Comparison of ENCODE assay signal across 17 cellular contexts in genomic region chr6:167578371-167578901, GRCh38.
"Had no signal": no experiment of that assay in that cellular context is flagged by ENCODE, and none has a peak within 500 bp of the region (broad histone marks: within the 10 kb centered on the region; RNA-seq: fewer than 3 reads in every experiment).

No MANE protein-coding gene starts in this region.

- H3K27ac ChIP-seq: breast epithelium, foreskin keratinocyte, tibial nerve, uterus had no signal

- H3K4me3 ChIP-seq: breast epithelium, tibial nerve, uterus had no signal

- H3K36me3 ChIP-seq: breast epithelium, tibial nerve, uterus had no signal

- H3K27me3 ChIP-seq: breast epithelium, foreskin keratinocyte, tibial nerve, uterus had no signal

- H3K27ac Mint-ChIP-seq: activated naive CD8-positive, alpha-beta T cell treated with anti-CD3 and anti-CD28 coated beads for 36 hours; natural killer cell treated with Interleukin-12 subunit alpha and Interleukin-12 subunit beta and Interleukin-15 and Interleukin-18, amount 100 ng/mL, for 72 hours; stimulated activated effector memory CD8-positive, alpha-beta T cell treated with anti-CD3 and anti-CD28 coated beads, Interleukin-12 subunit alpha, Interleukin-12 subunit beta, amount 100 ng/mL, for 72 hours; stimulated activated naive CD8-positive, alpha-beta T cell treated with anti-CD3 and anti-CD28 coated beads, Interleukin-15, amount 100 ng/mL, for 72 hours had no signal

- H3K4me1 ChIP-seq: breast epithelium, foreskin keratinocyte had no signal

- H3K4me3 Mint-ChIP-seq: activated naive CD8-positive, alpha-beta T cell treated with anti-CD3 and anti-CD28 coated beads for 36 hours; activated T-cell treated with anti-CD3 and anti-CD28 coated beads, Interleukin-2, amount 50 U/mL, for 4 hours; immature natural killer cell; natural killer cell treated with Interleukin-12 subunit alpha and Interleukin-12 subunit beta and Interleukin-15 and Interleukin-18, amount 100 ng/mL, for 72 hours; stimulated activated effector memory CD8-positive, alpha-beta T cell treated with anti-CD3 and anti-CD28 coated beads, Interleukin-12 subunit alpha, Interleukin-12 subunit beta, amount 100 ng/mL, for 72 hours; stimulated activated naive CD8-positive, alpha-beta T cell treated with anti-CD3 and anti-CD28 coated beads, Interleukin-15, amount 100 ng/mL, for 72 hours had no signal

- ATAC-seq: activated T-cell treated with anti-CD3 and anti-CD28 coated beads, Interleukin-2, amount 50 U/mL, for 4 hours; foreskin keratinocyte; left lobe of liver; stimulated activated effector memory CD8-positive, alpha-beta T cell treated with anti-CD3 and anti-CD28 coated beads, Interleukin-12 subunit alpha, Interleukin-12 subunit beta, amount 100 ng/mL, for 72 hours had no signal

- H3K36me3 Mint-ChIP-seq: natural killer cell treated with Interleukin-12 subunit alpha and Interleukin-12 subunit beta and Interleukin-15 and Interleukin-18, amount 100 ng/mL, for 72 hours; stimulated activated effector memory CD8-positive, alpha-beta T cell treated with anti-CD3 and anti-CD28 coated beads, Interleukin-12 subunit alpha, Interleukin-12 subunit beta, amount 100 ng/mL, for 72 hours had no signal

- DNase-seq: activated CD4-positive, alpha-beta T cell treated with anti-CD3 and anti-CD28 coated beads for 1 hour; activated CD8-positive, alpha-beta memory T cell treated with anti-CD3 and anti-CD28 coated beads, Interleukin-2, amount 50 U/mL, for 48 hours; activated naive CD4-positive, alpha-beta T cell treated with Interleukin-2 at 50 U/mL for 16 hours; activated naive CD8-positive, alpha-beta T cell treated with anti-CD3 and anti-CD28 coated beads for 36 hours; activated T-cell treated with anti-CD3 and anti-CD28 coated beads, Interleukin-2, amount 50 U/mL, for 4 hours; cortex of kidney; foreskin keratinocyte; immature natural killer cell; stimulated activated CD4-positive, alpha-beta T cell treated with anti-CD3 and anti-CD28 coated beads, Interleukin-12 subunit alpha, Interleukin-12 subunit beta, amount 100 ng/mL, for 4 hours; stimulated activated naive CD8-positive, alpha-beta T cell treated with anti-CD3 and anti-CD28 coated beads, Interleukin-15, amount 100 ng/mL, for 72 hours; T-helper 1 cell; uterus had no signal

- H3K4me1 Mint-ChIP-seq: activated naive CD8-positive, alpha-beta T cell treated with anti-CD3 and anti-CD28 coated beads for 36 hours; stimulated activated effector memory CD8-positive, alpha-beta T cell treated with anti-CD3 and anti-CD28 coated beads, Interleukin-12 subunit alpha, Interleukin-12 subunit beta, amount 100 ng/mL, for 72 hours; stimulated activated naive CD8-positive, alpha-beta T cell treated with anti-CD3 and anti-CD28 coated beads, Interleukin-15, amount 100 ng/mL, for 72 hours had no signal
